ENCODE assay signal across 20 cellular contexts in the genomic region with DNA sequence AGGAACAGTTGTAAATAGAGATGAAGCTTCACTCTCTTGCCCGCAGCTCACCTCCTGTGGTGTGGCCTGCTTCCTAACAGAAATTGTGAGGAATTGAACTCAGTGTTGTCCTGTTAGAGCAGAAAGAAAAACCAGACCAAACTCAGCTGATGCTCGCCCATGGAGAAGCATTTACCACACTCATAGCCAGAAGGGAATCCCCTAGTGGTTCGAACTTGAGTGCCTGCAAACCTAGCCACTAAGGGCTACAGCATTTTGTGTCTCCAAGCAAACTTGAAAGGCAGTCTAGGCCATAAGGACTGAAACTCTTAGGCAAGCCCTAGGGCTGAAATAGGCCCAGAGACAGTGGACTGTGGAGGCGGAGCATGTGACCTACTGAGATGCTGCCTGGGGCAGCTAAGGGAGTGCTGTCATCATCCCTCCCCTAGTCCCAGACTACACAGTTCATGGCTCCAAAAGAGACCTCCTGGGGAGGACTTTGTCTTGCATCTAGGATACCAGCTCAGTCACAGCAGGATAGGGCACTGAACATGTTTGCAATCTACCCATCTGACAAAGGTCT.
"Had no signal": no experiment of that assay in that cellular context is flagged by ENCODE, and none has a peak within 500 bp of the region (broad histone marks: within the 10 kb centered on the region; RNA-seq: fewer than 3 reads in every experiment).

No MANE protein-coding gene starts in this region.

- DNase-seq: activated CD4-positive, alpha-beta T cell treated with anti-CD3 and anti-CD28 coated beads, Interleukin-2, amount 10 ng/mL, durations not matched to agents 7 days and 5 days; activated CD8-positive, alpha-beta memory T cell treated with anti-CD3 and anti-CD28 coated beads, Interleukin-2, amount 50 U/mL, for 48 hours; activated effector memory CD4-positive, alpha-beta T cell treated with Interleukin-2 at 50 U/mL for 16 hours; activated naive CD4-positive, alpha-beta T cell treated with anti-CD3 and anti-CD28 coated beads, Interleukin-2, amount 50 U/mL, for 16 hours; activated T-cell treated with anti-CD3 and anti-CD28 coated beads, Interleukin-2, amount 50 U/mL, for 48 hours; dermis blood vessel endothelial cell; effector memory CD4-positive, alpha-beta T cell; heart right ventricle; mesenchymal stem cell; naive thymus-derived CD4-positive, alpha-beta T cell; right cardiac atrium; stimulated activated CD4-positive, alpha-beta T cell treated with anti-CD3 and anti-CD28 coated beads, Interleukin-2, amount 100 ng/mL, for 24 hours; stimulated activated naive CD8-positive, alpha-beta T cell treated with anti-CD3 and anti-CD28 coated beads, Interleukin-15, Interleukin-2, amounts not matched to agents 100 U/mL and 50 U/mL, for 24 hours; substantia nigra; T-helper 9 cell; tibial artery had no signal

- H3K4me3 ChIP-seq: esophagus muscularis mucosa, heart right ventricle, neural progenitor cell, prostate gland, tibial artery had no signal

- H3K4me2 ChIP-seq: neural progenitor cell had no signal

- H3K36me3 ChIP-seq: esophagus muscularis mucosa, heart right ventricle, neural progenitor cell, prostate gland, tibial artery had no signal

- H2AFZ ChIP-seq: neural progenitor cell had no signal

- H3K4me1 ChIP-seq: esophagus muscularis mucosa, heart right ventricle, neural progenitor cell, prostate gland, tibial artery had no signal

- H3K9ac ChIP-seq: neural progenitor cell had no signal

- H3K9me3 ChIP-seq: esophagus muscularis mucosa, heart right ventricle, prostate gland, tibial artery had no signal

- ATAC-seq: activated CD4-positive, CD25-positive, alpha-beta regulatory T cell treated with anti-CD3 and anti-CD28 coated beads, Interleukin-2, amount 50 U/mL, for 24 hours; heart right ventricle; naive thymus-derived CD4-positive, alpha-beta T cell; right cardiac atrium; stimulated activated naive CD8-positive, alpha-beta T cell treated with anti-CD3 and anti-CD28 coated beads, Interleukin-15, Interleukin-2, amounts not matched to agents 100 U/mL and 50 U/mL, for 24 hours had no signal

- H3K27ac ChIP-seq: esophagus muscularis mucosa, heart right ventricle, neural progenitor cell, prostate gland, tibial artery had no signal

- H3K27me3 ChIP-seq: esophagus muscularis mucosa, tibial artery had no signal
